33 cellular contexts compared by ENCODE assay signal in genomic region chr6:106462923-106463557, GRCh38.
"Had no signal": no experiment of that assay in that cellular context is flagged by ENCODE, and none has a peak within 500 bp of the region (broad histone marks: within the 10 kb centered on the region; RNA-seq: fewer than 3 reads in every experiment).

No MANE protein-coding gene starts in this region.

- H3K4me3 ChIP-seq: MG63 had no signal

- DNase-seq: Karpas-422, Kasumi-1, MG63, MM.1S, MV-4-11, NCI-H1048, NCI-H1092, NCI-H1092 treated with DMSO at 0.1 percent for 48 hours, NCI-H1105, NCI-H1105 treated with DMSO at 0.1 percent for 48 hours, NCI-H1417 treated with DMSO at 0.1 percent for 48 hours, NCI-H1436, NCI-H1436 treated with DMSO at 0.1 percent for 48 hours, NCI-H146, NCI-H1694, NCI-H1694 treated with DMSO at 0.1 percent for 48 hours, NCI-H187, NCI-H187 treated with DMSO at 0.1 percent for 48 hours, NCI-H1930, NCI-H2029, NCI-H2029 treated with DMSO at 0.1 percent for 48 hours, NCI-H2081, NCI-H2081 treated with DMSO at 0.1 percent for 48 hours, NCI-H2107, NCI-H2171, NCI-H2171 treated with DMSO at 0.1 percent for 48 hours, NCI-H2227 treated with DMSO at 0.1 percent for 48 hours, NCI-H226, NCI-H345, NCI-H446, NCI-H446 treated with DMSO at 0.1 percent for 48 hours, NCI-H510A, NCI-H510A treated with DMSO at 0.1 percent for 48 hours had no signal

- H3K9me3 ChIP-seq: MG63 had no signal

- H3K36me3 ChIP-seq: MG63 had no signal
